8 cellular contexts compared by ENCODE assay signal in the genomic region with DNA sequence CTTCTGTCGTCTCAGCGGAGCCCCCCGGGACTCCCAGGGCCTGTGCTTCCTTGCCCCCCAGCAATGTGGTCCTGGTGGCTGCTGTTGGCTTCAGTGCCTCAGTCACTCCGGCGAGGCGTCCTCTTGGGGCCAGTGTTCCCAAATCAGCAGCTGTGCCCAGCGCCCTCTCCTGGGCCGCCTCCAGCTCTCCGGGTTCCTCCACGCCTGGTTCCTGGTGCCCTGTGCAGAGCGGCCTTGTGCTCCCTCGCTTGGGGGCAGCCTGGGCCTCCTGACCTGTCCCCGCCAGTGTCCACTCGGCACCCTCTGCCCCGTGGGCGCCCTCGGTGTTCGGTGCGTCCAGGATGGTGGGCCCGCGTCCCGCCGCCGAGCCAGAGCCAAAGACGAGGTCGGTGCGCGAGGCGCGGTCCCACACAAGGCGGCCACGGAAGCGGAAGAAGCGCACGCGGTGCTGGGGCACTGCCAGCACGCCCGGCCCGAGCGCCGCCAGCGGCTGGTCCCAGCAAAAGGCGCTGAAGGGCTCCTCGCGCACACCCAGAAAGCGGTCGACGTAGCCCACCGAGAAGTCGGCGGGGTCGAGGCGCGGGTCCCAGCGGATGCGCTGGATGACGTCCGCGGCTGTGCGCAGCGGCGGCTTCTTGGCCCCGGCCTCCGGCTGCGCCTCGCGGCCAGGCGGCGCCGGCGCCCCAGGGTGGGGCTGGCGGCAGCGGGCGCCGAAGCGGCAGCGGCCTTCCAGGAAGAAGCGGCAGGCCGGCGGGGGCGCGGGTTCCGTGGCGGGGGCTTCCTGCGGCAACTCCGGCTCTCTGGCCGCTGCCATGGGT. TPM values are rescaled to one million over a fixed set of nuclear protein-coding genes. Genes with fewer than 3 reads are reported as not detected.
DNase-seq lines count a peak whose midpoint lies in the region; ATAC-seq and TF ChIP-seq lines count a peak whose summit lies in the region.

No MANE protein-coding gene starts in this region.

- peak overlapping the region; percentile 83 for H2BK5ac ChIP-seq in IMR-90 (ENCODE audit: low read depth, low read length, poor library complexity, severe bottlenecking)

- H3K4me1 ChIP-seq in IMR-90 (ENCODE audit: control insufficient read depth, insufficient read depth, low read length) = peaks cover 18% of the 10 kb centered on the region

- H2BK20ac ChIP-seq in IMR-90 (ENCODE audit: low read depth, low read length) = no peak overlapping the region

- peak overlapping the region; percentile 77 for H4K91ac ChIP-seq in IMR-90 (ENCODE audit: insufficient read depth, low read depth, low read length)

- H3K4me2 ChIP-seq in IMR-90 (ENCODE audit: low read depth, low read length) = peak overlapping the region; percentile 88

- POLR2A ChIA-PET in IMR-90 (lab: Charles Lee; ENCODE audit: unreplicated experiment) = interaction anchor here (1.0 kb wide), 1 partner anchor 32 kb away, joined by 3 read pairs; no protein-coding TSS in a partner anchor

- no peak overlapping the region for H2BK15ac ChIP-seq in IMR-90 (ENCODE audit: low read depth, low read length)

- H2AK9ac ChIP-seq in IMR-90 (replicated peaks; ENCODE audit: low read depth, low read length, poor library complexity) = peak overlapping the region; percentile 82

- TF ChIP-seq CTCF in IMR-90 (conservative IDR thresholded peaks at IDR 0.05; ENCODE audit: low read depth, low read length) = 0 out of 2 replicates have a peak, but pooled peaks have one; percentile 0
- TF ChIP-seq CTCF in brain (conservative IDR thresholded peaks at IDR 0.05) = peak in 1 of 2 experiments; percentile 13

- no peaks in the 10 kb centered on the region for H3K9me3 ChIP-seq in IMR-90 (ENCODE audit: control insufficient read depth, insufficient read depth, low read length)

- 0 out of 2 replicates have a peak overlapping the region, but pooled peaks have one; percentile 39 for H2BK120ac ChIP-seq in IMR-90 (ENCODE audit: low read depth, low read length)

- peak overlapping the region; percentile 49 to 97 (median 70) for H3K4me3 Mint-ChIP-seq in brain

- peak; percentile 61 for TF ChIP-seq POLR2A in IMR-90 (IDR thresholded peaks at IDR 0.05; ENCODE audit: low read depth, low read length)

- H3K27me3 Mint-ChIP-seq in brain = peaks cover 29% of the 10 kb centered on the region

- peak overlapping the region in 1 of 5 experiments; percentile 54 for H3K27ac Mint-ChIP-seq in brain

- peaks cover 30% of the 10 kb centered on the region for H3K4me1 Mint-ChIP-seq in brain

- peak overlapping the region; percentile 30 to 95; a peak in 3 of 4 replicates for H4K8ac ChIP-seq in IMR-90 (ENCODE audit: low read depth in 2 of 2, low read length in 2 of 2)

- CTCF ChIA-PET in IMR-90 (lab: Yijun Ruan, JAX) = interaction anchor here (0.8 kb wide), 1 partner anchor 10 kb away, joined by 3 read pairs; the partner anchor contains the start of gene CDC42EP5

- H3K4me3 ChIP-seq in IMR-90 (ENCODE audit: insufficient read depth, low read depth, low read length) = peak overlapping the region; percentile 52

- peak overlapping the region; percentile 71 for H3K23ac ChIP-seq in IMR-90 (ENCODE audit: low read depth, low read length)

- peak overlapping the region; percentile 88 for H3K14ac ChIP-seq in IMR-90 (replicated peaks; ENCODE audit: low read depth, low read length)

- peaks cover 44% of the 10 kb centered on the region for H3K36me3 ChIP-seq in IMR-90 (ENCODE audit: control insufficient read depth, insufficient read depth, low read length)

- no TSS peak for BruUV-seq in IMR-90 (replicated peaks; lab: Mats Ljungman, UMichigan)

- peak overlapping the region; percentile 77 for H3K9ac ChIP-seq in IMR-90 (ENCODE audit: low read depth, low read length)

- peak overlapping the region; percentile 94 for H3K27ac ChIP-seq in IMR-90 (ENCODE audit: insufficient read depth, low read length)

- H2AK5ac ChIP-seq in IMR-90 (ENCODE audit: low read depth, low read length) = peak overlapping the region; percentile 94

- peaks cover 11 to 40% of the 10 kb centered on the region in 2 experiments; a peak in 3 of 4 replicates for H3K79me1 ChIP-seq in IMR-90 (ENCODE audit: low read depth in 1 of 2, low read length in 2 of 2)

- peaks cover 45% of the 10 kb centered on the region for H4K20me1 ChIP-seq in IMR-90 (ENCODE audit: insufficient read depth, low read length)

- intact Hi-C loops in IMR-90 (cut with micrococcal nuclease) = loop anchor here (10.0 kb wide), 1 partner anchor 622 kb away; no protein-coding TSS in a partner anchor

- DNase-seq in Caki2 (ENCODE audit: low read depth) (peak; percentile 58), IMR-90 (peak; percentile 46), UCSD-AML1 (lab: John Stamatoyannopoulos, UW; ENCODE audit: unreplicated experiment) (peak; percentile 73), iPS-NIHi7 (ENCODE audit: extremely low spot score) (peak; percentile 55), NCI-H345 (lab: John Stamatoyannopoulos, UW) (no peak)
- peak; percentile 66 for DNase-seq in stimulated activated CD4-positive, alpha-beta T cell treated with anti-CD3 and anti-CD28 coated beads, Interleukin-12 subunit alpha, Interleukin-12 subunit beta, amount 100 ng/mL, for 4 hours

- peaks cover 0 to 4% (median 0%) of the 10 kb centered on the region in 5 experiments for H3K9me3 Mint-ChIP-seq in brain

- in situ Hi-C loops in Caki2 (cut with HindIII; ENCODE audit: low pct_unique_long_range_greater_than_20kb, low sequenced_read_pairs) (no loop called here), IMR-90 (cut with MboI; ENCODE audit: low sequenced_read_pairs) (loop anchor here (25.0 kb wide), 4 partner anchors 351 to 1674 kb away; partner anchors contain the start of genes NAT14, NDUFA3, OSCAR and PRPF31)

- ATAC-seq in GM21390 (IDR thresholded peaks at IDR 0.05; ENCODE audit: unreplicated experiment) = peak; percentile 14
- ATAC-seq in IMR-90 (ENCODE audit: low read depth) = peak; percentile 21

- H2AFZ ChIP-seq in IMR-90 (replicated peaks; ENCODE audit: low read length, poor library complexity) = peak overlapping the region; percentile 84

- dilution Hi-C loops in IMR-90 (cut with HindIII; ENCODE audit: low sequenced_read_pairs, unreplicated experiment) = no loop called here

- peak overlapping the region; percentile 93 for H3K4ac ChIP-seq in IMR-90 (ENCODE audit: low read depth, low read length)

- H3K36me3 Mint-ChIP-seq in brain = peaks cover 30% of the 10 kb centered on the region

- H4K5ac ChIP-seq in IMR-90 (ENCODE audit: low read depth, low read length) = peak overlapping the region; percentile 86

- peaks cover 5% of the 10 kb centered on the region; the same call in 1 of the 2 replicates for H3K9me1 ChIP-seq in IMR-90 (ENCODE audit: insufficient read depth, low read length)

- TF ChIP-seq RAD21 in IMR-90 (IDR thresholded peaks at IDR 0.05; ENCODE audit: low read length) = no peak

- H3K56ac ChIP-seq in IMR-90 (ENCODE audit: extremely low read depth, insufficient read depth, low read length) = peak overlapping the region; percentile 57; the same call in 1 of the 2 replicates

- H3K27me3 ChIP-seq in IMR-90 (ENCODE audit: control insufficient read depth, insufficient read depth, low read length) = no peaks in the 10 kb centered on the region

- WGBS in IMR-90 (ENCODE audit: extremely low coverage in 2 of 2, insufficient read length in 1 of 2), 2 experiments = 6% methylated on average over 67 of the region's 87 CpGs; no CpG with 5 or more reads in 1 of the 2 experiments

- H3K18ac ChIP-seq in IMR-90 (ENCODE audit: low read depth, low read length) = peak overlapping the region; percentile 50; the same call in 1 of the 2 replicates

TF ChIP-seq in IMR-90, 13 proteins besides CTCF, POLR2A, EP300 and RAD21 (continues in another document):
- TF ChIP-seq MAFK (IDR thresholded peaks at IDR 0.05; ENCODE audit: low read depth, low read length) (no peak), MAZ (IDR thresholded peaks at IDR 0.05; ENCODE audit: borderline replicate concordance, low read depth, low read length) (peak; percentile 10; the same call in 1 of the 2 replicates), MXI1 (IDR thresholded peaks at IDR 0.05; ENCODE audit: borderline replicate concordance, low read depth, low read length) (peak; percentile 57; the same call in 1 of the 2 replicates)

RNA-seq across cellular contexts. Expression of gene LENG9, which starts 0.7 kb away (rescaled TPM):
- 6.0 and 8.6 TPM in 2 replicates for total RNA-seq in Caki2 (2014; rRNA removed; shearing (Covaris generic); ENCODE audit: low replicate concordance)
- total RNA-seq in IMR-90 (2012; rRNA removed) = 0.83 and 1.1 TPM in 2 replicates
- 0.69 and 0.94 TPM in 2 replicates for polyA plus RNA-seq in IMR-90 (2012; rRNA removed)
- 0.29 and 1.4 TPM in 2 replicates for polyA plus RNA-seq in IMR-90 (2012; cell fraction: cytosol; rRNA removed)
- polyA plus RNA-seq in IMR-90 (2012; cell fraction: nucleus; rRNA removed; ENCODE audit: low replicate concordance) = 0.34 and 0.86 TPM in 2 replicates
- 1.5 TPM for polyA plus RNA-seq in brain (ENCODE audit: insufficient read depth, low read depth, low replicate concordance)

RNA-seq across cellular contexts. Expression of gene CDC42EP5, which starts 10.2 kb away (rescaled TPM):
- 0.93 TPM in 1 of 2 replicates, not detected in the other for total RNA-seq in Caki2 (2014; rRNA removed; shearing (Covaris generic); ENCODE audit: low replicate concordance)
- 7.2 and 7.8 TPM in 2 replicates for total RNA-seq in IMR-90 (2012; rRNA removed)
- polyA plus RNA-seq in IMR-90 (2012; rRNA removed) (25.3 and 45.3 TPM in 2 replicates), brain (ENCODE audit: insufficient read depth, low read depth, low replicate concordance) (1.4 TPM)
- polyA plus RNA-seq in IMR-90 (2012; cell fraction: cytosol; rRNA removed) = 68.0 and 69.8 TPM in 2 replicates
- 13.3 and 20.0 TPM in 2 replicates for polyA plus RNA-seq in IMR-90 (2012; cell fraction: nucleus; rRNA removed; ENCODE audit: low replicate concordance)

RNA-seq across cellular contexts. Expression of gene LENG8, which starts 13.9 kb away (rescaled TPM):
- total RNA-seq in Caki2 (2014; rRNA removed; shearing (Covaris generic); ENCODE audit: low replicate concordance) = 3.6 and 12.0 TPM in 2 replicates
- total RNA-seq in IMR-90 (2012; rRNA removed) = 17.5 and 21.1 TPM in 2 replicates
- polyA plus RNA-seq in IMR-90 (2012; rRNA removed) (93.9 and 108 TPM in 2 replicates), brain (ENCODE audit: insufficient read depth, low read depth, low replicate concordance) (30.9 TPM)
- polyA plus RNA-seq in IMR-90 (2012; cell fraction: cytosol; rRNA removed) = 13.4 and 19.9 TPM in 2 replicates
- 1,067 and 1,629 TPM in 2 replicates for polyA plus RNA-seq in IMR-90 (2012; cell fraction: nucleus; rRNA removed; ENCODE audit: low replicate concordance)

RNA-seq across cellular contexts. Expression of gene LAIR2, which starts 39.7 kb away (rescaled TPM):
- total RNA-seq in Caki2 (2014; rRNA removed; shearing (Covaris generic); ENCODE audit: low replicate concordance) = not detected in 2 replicates
- total RNA-seq in IMR-90 (2012; rRNA removed) = not detected in 2 replicates
- polyA plus RNA-seq in IMR-90 (2012; rRNA removed) (not detected in 2 replicates), brain (ENCODE audit: insufficient read depth, low read depth, low replicate concordance) (not detected)
- polyA plus RNA-seq in IMR-90 (2012; cell fraction: cytosol; rRNA removed) = not detected in 2 replicates
- not detected in 2 replicates for polyA plus RNA-seq in IMR-90 (2012; cell fraction: nucleus; rRNA removed; ENCODE audit: low replicate concordance)

RNA-seq across cellular contexts. Expression of gene TTYH1, which starts 47.7 kb away (rescaled TPM):
- not detected in 2 replicates for total RNA-seq in Caki2 (2014; rRNA removed; shearing (Covaris generic); ENCODE audit: low replicate concordance)
- not detected in 2 replicates for total RNA-seq in IMR-90 (2012; rRNA removed)
- not detected in 2 replicates for polyA plus RNA-seq in IMR-90 (2012; rRNA removed)
- 0.05 TPM in 1 of 2 replicates, not detected in the other for polyA plus RNA-seq in IMR-90 (2012; cell fraction: cytosol; rRNA removed)
- polyA plus RNA-seq in IMR-90 (2012; cell fraction: nucleus; rRNA removed; ENCODE audit: low replicate concordance) = 0.34 TPM in 1 of 2 replicates, not detected in the other
- polyA plus RNA-seq in brain (ENCODE audit: insufficient read depth, low read depth, low replicate concordance) = 211 TPM
